Comparison of ENCODE assay signal across 25 cellular contexts in the genomic region with DNA sequence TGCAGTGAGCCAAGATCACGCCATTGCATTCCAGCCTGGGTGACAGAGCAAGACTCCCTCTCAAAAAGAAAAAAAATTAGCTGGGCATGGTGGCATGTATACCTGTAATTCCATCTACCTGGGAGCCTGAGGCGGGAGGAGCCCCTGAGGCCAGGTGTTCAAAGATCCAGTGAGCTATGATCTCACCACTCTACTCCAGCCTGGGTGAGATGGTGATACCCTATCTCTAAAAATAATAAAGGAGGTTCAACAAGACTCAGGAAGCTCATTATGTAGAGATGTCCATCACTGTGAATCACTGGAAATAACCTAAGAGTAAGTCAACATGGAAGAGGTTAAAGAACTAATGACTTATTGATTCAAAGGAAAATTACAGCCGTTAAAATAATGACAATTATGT.
"Had no signal": no experiment of that assay in that cellular context is flagged by ENCODE, and none has a peak within 500 bp of the region (broad histone marks: within the 10 kb centered on the region; RNA-seq: fewer than 3 reads in every experiment).

No MANE protein-coding gene starts in this region.

- H3K27me3 ChIP-seq: adrenal gland, body of pancreas, Peyer's patch, SJCRH30 had no signal

- H3K27ac ChIP-seq: adrenal gland, body of pancreas, Peyer's patch, RWPE1, SJCRH30, VCaP had no signal

- FAIRE-seq: K562 had no signal

- H3K9me2 ChIP-seq: SK-N-SH had no signal

- ATAC-seq: activated CD4-positive, alpha-beta T cell treated with anti-CD3 and anti-CD28 coated beads for 36 hours; activated CD8-positive, alpha-beta T cell treated with anti-CD3 and anti-CD28 coated beads for 36 hours; activated T-cell treated with anti-CD3 and anti-CD28 coated beads, Interleukin-2, amount 50 U/mL, for 72 hours; body of pancreas; K562 had no signal

- DNase-seq: activated CD4-positive, alpha-beta T cell treated with anti-CD3 and anti-CD28 coated beads for 36 hours; activated CD8-positive, alpha-beta memory T cell treated with anti-CD3 and anti-CD28 coated beads, Interleukin-2, amount 50 U/mL, for 4 hours; activated CD8-positive, alpha-beta T cell treated with anti-CD3 and anti-CD28 coated beads for 36 hours; activated naive CD4-positive, alpha-beta T cell treated with anti-CD3 and anti-CD28 coated beads, Interleukin-2, amount 50 U/mL, for 16 hours; activated naive CD8-positive, alpha-beta T cell treated with anti-CD3 and anti-CD28 coated beads, Interleukin-2, amount 10 ng/mL, durations not matched to agents 7 days and 5 days; activated T-cell treated with anti-CD3 and anti-CD28 coated beads, Interleukin-2, amount 50 U/mL, for 72 hours; adrenal gland; aorta; body of pancreas; Karpas-422; NCI-H1048; NCI-H1694; NCI-H2029; NCI-H2171 treated with DMSO at 0.1 percent for 48 hours; NCI-H226; NCI-H526; NCI-H82; Peyer's patch; Right ventricle myocardium superior; SJCRH30; SK-N-SH; T-helper 1 cell had no signal

- H3K4me1 ChIP-seq: adrenal gland, body of pancreas, Peyer's patch, SJCRH30 had no signal

- H3K9me3 ChIP-seq: adrenal gland, body of pancreas, Peyer's patch, SJCRH30, SK-N-SH had no signal

- H3K4me2 ChIP-seq: SK-N-SH had no signal

- H3K36me3 ChIP-seq: adrenal gland, Peyer's patch, SJCRH30 had no signal

- H3K9ac ChIP-seq: SK-N-SH had no signal

- H3K4me3 ChIP-seq: adrenal gland, body of pancreas, K562, Peyer's patch, SJCRH30 had no signal
